Comparison of ENCODE assay signal across 8 cellular contexts in the genomic region with DNA sequence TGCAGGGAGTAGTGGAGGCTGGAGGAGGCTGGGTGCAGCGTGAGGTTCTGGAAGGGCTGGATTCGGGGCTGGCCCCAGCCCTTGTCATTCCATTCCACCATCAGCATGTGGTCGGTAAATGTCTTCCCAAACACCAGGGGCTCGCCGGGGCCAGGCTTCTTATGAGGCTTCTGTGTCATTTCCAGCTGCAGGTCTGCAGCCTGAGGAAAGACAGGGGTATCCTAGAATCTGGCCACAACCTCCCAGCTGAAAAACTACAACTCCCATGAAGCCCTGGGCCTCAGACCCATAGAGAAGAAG. TPM values are rescaled to one million over a fixed set of nuclear protein-coding genes. Genes with fewer than 3 reads are reported as not detected.
DNase-seq lines count a peak whose midpoint lies in the region; ATAC-seq and TF ChIP-seq lines count a peak whose summit lies in the region.
"Had no signal": no experiment of that assay in that cellular context is flagged by ENCODE, and none has a peak within 500 bp of the region (broad histone marks: within the 10 kb centered on the region; RNA-seq: fewer than 3 reads in every experiment).

No MANE protein-coding gene starts in this region.

- CTCF ChIA-PET in activated B cell treated with CpG ODN at 0.5 μM for 24 hours (lab: Charles Lee) = interaction anchor here (1.0 to 1.3 kb wide), 3 partner anchors 12 to 36 kb away, joined by 3 to 5 read pairs (median 3); no protein-coding TSS in a partner anchor

- H3K4me1 Mint-ChIP-seq in activated B cell treated with CpG ODN at 0.5 μM for 24 hours = peaks cover 14% of the 10 kb centered on the region

- DNase-seq in GM20000 (ENCODE audit: low spot score) (peak; percentile 76), activated B cell treated with CpG ODN at 0.5 μM for 24 hours (no peak), midbrain (lab: John Stamatoyannopoulos, UW) (peak; percentile 50), GDM1 (lab: John Stamatoyannopoulos, UW) (no peak), NCI-H1105 treated with DMSO at 0.1 percent for 48 hours (lab: John Stamatoyannopoulos, UW) (no peak), NCI-H187 (lab: John Stamatoyannopoulos, UW) (no peak)

- H3K27ac Mint-ChIP-seq in activated B cell treated with CpG ODN at 0.5 μM for 24 hours = no peak overlapping the region

- H3K4me3 Mint-ChIP-seq in activated B cell treated with CpG ODN at 0.5 μM for 24 hours = no peak overlapping the region

- no peaks in the 10 kb centered on the region for H3K9me3 Mint-ChIP-seq in activated B cell treated with CpG ODN at 0.5 μM for 24 hours

- intact Hi-C loops in activated B cell treated with CpG ODN at 0.5 μM for 24 hours (cut with micrococcal nuclease) = no loop called here

- TF ChIP-seq CTCF in GM20000 (IDR thresholded peaks at IDR 0.05; ENCODE audit: extremely low read depth, missing control alignments) = no peak
- TF ChIP-seq CTCF in activated B cell treated with CpG ODN at 0.5 μM for 24 hours (IDR thresholded peaks at IDR 0.05) = no peak

- peak; percentile 55 for ATAC-seq in activated B cell treated with CpG ODN at 0.5 μM for 24 hours (ENCODE audit: low read depth)

- H3K36me3 Mint-ChIP-seq in activated B cell treated with CpG ODN at 0.5 μM for 24 hours (ENCODE audit: low read depth) = peaks cover 6% of the 10 kb centered on the region

- no peaks in the 10 kb centered on the region for H3K27me3 Mint-ChIP-seq in activated B cell treated with CpG ODN at 0.5 μM for 24 hours

- POLR2A ChIA-PET in activated B cell treated with CpG ODN at 0.5 μM for 24 hours (lab: Charles Lee) = interaction anchor here (0.5 to 1.1 kb wide), 2 partner anchors 11 to 442 kb away, joined by 5 to 6 read pairs; a partner anchor contains a TSS

RNA-seq across cellular contexts. Expression of a gene that starts 4.4 kb away (rescaled TPM):
- total RNA-seq in activated B cell treated with CpG ODN at 0.5 μM for 24 hours = 44.0 and 47.8 TPM in 2 replicates

RNA-seq across cellular contexts. Expression of a gene that starts 29.8 kb away (rescaled TPM):
- total RNA-seq in activated B cell treated with CpG ODN at 0.5 μM for 24 hours = 2.6 and 2.8 TPM in 2 replicates

RNA-seq across cellular contexts. Expression of a gene that starts 51.1 kb away (rescaled TPM):
- not detected in 2 replicates for total RNA-seq in activated B cell treated with CpG ODN at 0.5 μM for 24 hours
- total RNA-seq: epithelial cell of proximal tubule, SK-MEL-5 had no signal

RNA-seq across cellular contexts. Expression of a gene that starts 54.0 kb away (rescaled TPM):
- not detected in 2 replicates for total RNA-seq in activated B cell treated with CpG ODN at 0.5 μM for 24 hours

RNA-seq across cellular contexts. Expression of a gene that starts 59.8 kb away (rescaled TPM):
- not detected in 2 replicates for total RNA-seq in activated B cell treated with CpG ODN at 0.5 μM for 24 hours
- total RNA-seq: epithelial cell of proximal tubule, SK-MEL-5 had no signal

Comparison
In these comparisons a context has a peak if more than half of its experiments do, and no peak if none do; other contexts are left out.
1. DNase-seq: peak in GM20000 (single experiment) and midbrain (single experiment); none in activated B cell treated with CpG ODN at 0.5 μM for 24 hours (single experiment), GDM1 (single experiment), NCI-H1105 treated with DMSO at 0.1 percent for 48 hours (single experiment) and NCI-H187 (0 of 2).